ENCODE assay signal across 10 cellular contexts in the genomic region with DNA sequence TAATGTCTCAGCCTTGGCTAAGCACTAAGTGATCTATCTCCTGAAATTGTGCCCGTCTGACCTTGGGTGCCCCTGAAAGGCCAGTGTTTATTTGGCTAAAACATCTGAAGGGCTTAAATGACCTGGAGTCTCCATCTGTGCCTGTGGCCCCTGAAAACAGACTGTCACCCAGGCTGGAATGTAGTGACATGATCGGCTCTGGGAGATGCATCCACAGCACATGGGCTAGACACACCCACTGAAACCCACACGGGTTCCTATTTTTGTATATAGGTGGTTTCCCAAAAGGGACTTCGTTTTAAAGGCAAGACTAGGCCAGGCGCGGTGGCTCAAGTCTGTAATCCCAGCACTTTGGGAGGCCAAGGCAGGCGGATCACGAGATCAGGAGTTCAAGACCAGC. TPM values are rescaled to one million over a fixed set of nuclear protein-coding genes. Genes with fewer than 3 reads are reported as not detected.
DNase-seq lines count a peak whose midpoint lies in the region; ATAC-seq and TF ChIP-seq lines count a peak whose summit lies in the region.
"Had no signal": no experiment of that assay in that cellular context is flagged by ENCODE, and none has a peak within 500 bp of the region (broad histone marks: within the 10 kb centered on the region; RNA-seq: fewer than 3 reads in every experiment).

No MANE protein-coding gene starts in this region.

- in situ Hi-C loops in G401 (cut with HindIII; ENCODE audit: low sequenced_read_pairs): no loop called here

- no peaks in the 10 kb centered on the region for H3K9me3 Mint-ChIP-seq in activated CD8-positive, alpha-beta T cell treated with anti-CD3 and anti-CD28 coated beads, Interleukin-2, amount 10 ng/mL, durations not matched to agents 7 days and 5 days (ENCODE audit: insufficient read depth)
- no peaks in the 10 kb centered on the region for H3K9me3 Mint-ChIP-seq in naive thymus-derived CD8-positive, alpha-beta T cell
- peaks cover 7% of the 10 kb centered on the region for H3K9me3 Mint-ChIP-seq in glutamatergic neuron (ENCODE audit: unreplicated experiment)

- H3K4me3 Mint-ChIP-seq in activated CD8-positive, alpha-beta T cell treated with anti-CD3 and anti-CD28 coated beads, Interleukin-2, amount 10 ng/mL, durations not matched to agents 7 days and 5 days: no peak overlapping the region
- peak overlapping the region; percentile 18 to 80 (median 44) for H3K4me3 Mint-ChIP-seq in naive thymus-derived CD8-positive, alpha-beta T cell
- H3K4me3 Mint-ChIP-seq in glutamatergic neuron (ENCODE audit: unreplicated experiment): no peak overlapping the region

- peak; percentile 57 for DNase-seq in GM12864 (ENCODE audit: low read depth)
- DNase-seq in activated CD8-positive, alpha-beta T cell treated with anti-CD3 and anti-CD28 coated beads, Interleukin-2, amount 10 ng/mL, durations not matched to agents 7 days and 5 days: no peak
- peak in 1 of 10 donors; percentile 30 for DNase-seq in naive thymus-derived CD8-positive, alpha-beta T cell
- DNase-seq in G401 (ENCODE audit: low spot score): no peak
- no peak for DNase-seq in glutamatergic neuron
- DNase-seq in NCI-H226: no peak
- DNase-seq: KG1 had no signal

- H3K27ac Mint-ChIP-seq in activated CD8-positive, alpha-beta T cell treated with anti-CD3 and anti-CD28 coated beads, Interleukin-2, amount 10 ng/mL, durations not matched to agents 7 days and 5 days: peak overlapping the region; percentile 11
- peak overlapping the region; percentile 46 to 96 (median 91) for H3K27ac Mint-ChIP-seq in naive thymus-derived CD8-positive, alpha-beta T cell
- no peak overlapping the region for H3K27ac Mint-ChIP-seq in glutamatergic neuron (ENCODE audit: unreplicated experiment)

- no peaks in the 10 kb centered on the region for H3K27me3 Mint-ChIP-seq in activated CD8-positive, alpha-beta T cell treated with anti-CD3 and anti-CD28 coated beads, Interleukin-2, amount 10 ng/mL, durations not matched to agents 7 days and 5 days (ENCODE audit: low read depth)
- H3K27me3 Mint-ChIP-seq in naive thymus-derived CD8-positive, alpha-beta T cell: no peaks in the 10 kb centered on the region
- H3K27me3 Mint-ChIP-seq in glutamatergic neuron (ENCODE audit: unreplicated experiment): peaks cover 6% of the 10 kb centered on the region

- POLR2A ChIA-PET in activated CD8-positive, alpha-beta T cell treated with anti-CD3 and anti-CD28 coated beads, Interleukin-2, amount 10 ng/mL, durations not matched to agents 7 days and 5 days (lab: Charles Lee): no interaction called here
- POLR2A ChIA-PET in naive thymus-derived CD8-positive, alpha-beta T cell (lab: Charles Lee): interaction anchor here (0.8 to 1.2 kb wide), 2 partner anchors 33 to 35 kb away, joined by 3 to 4 read pairs; a partner anchor contains a TSS

- TF ChIP-seq CTCF in GM12864 (IDR thresholded peaks at IDR 0.05; ENCODE audit: low read depth, low read length, missing control alignments): no peak
- TF ChIP-seq CTCF in glutamatergic neuron (IDR thresholded peaks at IDR 0.05; ENCODE audit: partially characterized antibody, unreplicated experiment): no peak

- H3K4me1 Mint-ChIP-seq in activated CD8-positive, alpha-beta T cell treated with anti-CD3 and anti-CD28 coated beads, Interleukin-2, amount 10 ng/mL, durations not matched to agents 7 days and 5 days (ENCODE audit: low read depth): peaks cover 37% of the 10 kb centered on the region
- H3K4me1 Mint-ChIP-seq in naive thymus-derived CD8-positive, alpha-beta T cell: peaks cover 19 to 53% (median 44%) of the 10 kb centered on the region in 4 donors
- H3K4me1 Mint-ChIP-seq in glutamatergic neuron (ENCODE audit: low read depth, unreplicated experiment): peaks cover 30% of the 10 kb centered on the region

- 0 out of 2 replicates have a peak overlapping the region, but pooled peaks have one; percentile 6 for H3K4me3 ChIP-seq in GM12864 (ENCODE audit: low read depth, low read length)

- no peaks in the 10 kb centered on the region for H3K36me3 Mint-ChIP-seq in activated CD8-positive, alpha-beta T cell treated with anti-CD3 and anti-CD28 coated beads, Interleukin-2, amount 10 ng/mL, durations not matched to agents 7 days and 5 days (ENCODE audit: low read depth)
- no peaks in the 10 kb centered on the region for H3K36me3 Mint-ChIP-seq in naive thymus-derived CD8-positive, alpha-beta T cell
- H3K36me3 Mint-ChIP-seq in glutamatergic neuron (ENCODE audit: unreplicated experiment): no peaks in the 10 kb centered on the region

- ATAC-seq in HG02943 (IDR thresholded peaks at IDR 0.05; ENCODE audit: low read depth, unreplicated experiment): peak; percentile 55
- no peak for ATAC-seq in activated CD8-positive, alpha-beta T cell treated with anti-CD3 and anti-CD28 coated beads, Interleukin-2, amount 10 ng/mL, durations not matched to agents 7 days and 5 days
- no peak for ATAC-seq in naive thymus-derived CD8-positive, alpha-beta T cell
- no peak for ATAC-seq in GM19395 (IDR thresholded peaks at IDR 0.05; ENCODE audit: unreplicated experiment)

- CTCF ChIA-PET in activated CD8-positive, alpha-beta T cell treated with anti-CD3 and anti-CD28 coated beads, Interleukin-2, amount 10 ng/mL, durations not matched to agents 7 days and 5 days (lab: Charles Lee): interaction anchor here (1.7 to 2.6 kb wide), 2 partner anchors 24 to 82 kb away, joined by 4 to 13 read pairs; no protein-coding TSS in a partner anchor

RNA-seq across cellular contexts. Expression of a gene that starts 13.5 kb away (rescaled TPM):
- total RNA-seq in activated CD8-positive, alpha-beta T cell treated with anti-CD3 and anti-CD28 coated beads, Interleukin-2, amount 10 ng/mL, durations not matched to agents 7 days and 5 days: under 1 TPM in 1 of 2 experiments, not detected in 1; 0.26 TPM
- total RNA-seq in naive thymus-derived CD8-positive, alpha-beta T cell: under 1 TPM in 1 of 2 experiments, not detected in 1; 0.86 TPM
- polyA plus RNA-seq in naive thymus-derived CD8-positive, alpha-beta T cell: not detected
- total RNA-seq in G401 (2014; rRNA removed; shearing (Covaris generic)): 0.37 TPM in 1 of 2 replicates, not detected in the other
- total RNA-seq in glutamatergic neuron (ENCODE audit: unreplicated experiment): 6.4 TPM
- total RNA-seq: RPMI7951 had no signal

RNA-seq across cellular contexts. Expression of a gene that starts 35.7 kb away (rescaled TPM):
- 1 to 10 TPM; 3.6 to 3.8 TPM for total RNA-seq in activated CD8-positive, alpha-beta T cell treated with anti-CD3 and anti-CD28 coated beads, Interleukin-2, amount 10 ng/mL, durations not matched to agents 7 days and 5 days
- 1 to 10 TPM; 6.2 to 7.3 TPM for total RNA-seq in naive thymus-derived CD8-positive, alpha-beta T cell
- under 1 TPM; 0.22 to 0.75 (median 0.60) TPM for polyA plus RNA-seq in naive thymus-derived CD8-positive, alpha-beta T cell
- 32.4 and 37.5 TPM in 2 replicates for total RNA-seq in G401 (2014; rRNA removed; shearing (Covaris generic))
- 121 TPM for total RNA-seq in glutamatergic neuron (ENCODE audit: unreplicated experiment)

RNA-seq across cellular contexts. Expression of a gene that starts 48.9 kb away (rescaled TPM):
- 10 to 100 TPM; 67.5 TPM for total RNA-seq in activated CD8-positive, alpha-beta T cell treated with anti-CD3 and anti-CD28 coated beads, Interleukin-2, amount 10 ng/mL, durations not matched to agents 7 days and 5 days
- total RNA-seq in naive thymus-derived CD8-positive, alpha-beta T cell: 100 to 1,000 TPM; 151 to 156 TPM
- polyA plus RNA-seq in naive thymus-derived CD8-positive, alpha-beta T cell: 10 to 100 TPM; 27.5 to 45.1 (median 36.7) TPM
- total RNA-seq in G401 (2014; rRNA removed; shearing (Covaris generic)): 10.1 and 10.4 TPM in 2 replicates
- total RNA-seq in glutamatergic neuron (ENCODE audit: unreplicated experiment): 45.3 TPM

Comparison
In these comparisons a context has a peak if more than half of its experiments do, and no peak if none do; other contexts are left out.
1. H3K4me3 Mint-ChIP-seq: peak in naive thymus-derived CD8-positive, alpha-beta T cell (10 of 10); none in activated CD8-positive, alpha-beta T cell treated with anti-CD3 and anti-CD28 coated beads, Interleukin-2, amount 10 ng/mL, durations not matched to agents 7 days and 5 days (single experiment) and glutamatergic neuron (single experiment).